ENCODE assay signal across 8 cellular contexts in the genomic region with DNA sequence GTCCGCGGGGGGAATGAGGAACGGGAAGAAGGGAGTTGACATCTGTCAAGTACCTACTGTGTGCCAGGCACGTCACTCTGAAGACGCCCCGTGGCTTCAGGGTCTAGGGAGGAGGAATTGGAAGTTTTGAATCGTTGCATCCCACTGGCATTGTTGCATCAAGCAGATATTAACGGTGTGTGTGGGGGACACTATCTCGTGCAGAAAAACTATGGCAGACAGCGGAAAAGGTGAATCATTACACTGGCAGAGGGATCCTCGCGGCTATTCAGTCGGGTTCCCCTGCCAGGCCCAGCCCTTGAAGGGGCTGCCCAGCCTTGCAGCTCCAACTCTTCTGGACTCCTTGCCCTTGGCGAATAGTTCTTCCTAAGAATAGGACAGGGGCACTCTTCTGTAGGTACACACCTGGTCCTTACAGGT. TPM values are rescaled to one million over a fixed set of nuclear protein-coding genes. Genes with fewer than 3 reads are reported as not detected.
DNase-seq lines count a peak whose midpoint lies in the region; ATAC-seq and TF ChIP-seq lines count a peak whose summit lies in the region.

No MANE protein-coding gene starts in this region.

- peak overlapping the region in 2 of 4 donors; percentile 46 to 64 for H3K27ac ChIP-seq in esophagus muscularis mucosa (replicated peaks in 1 of 4)

- no peaks in the 10 kb centered on the region for H3K27me3 ChIP-seq in esophagus muscularis mucosa

- H3K4me1 ChIP-seq in esophagus muscularis mucosa = peaks cover 0 to 22% (median 20%) of the 10 kb centered on the region in 4 donors

- TF ChIP-seq EP300 in esophagus muscularis mucosa (IDR thresholded peaks at IDR 0.05) = no peak

- H3K4me1 Mint-ChIP-seq in progenitor cell of endocrine pancreas (ENCODE audit: low read depth) = peaks cover 26% of the 10 kb centered on the region

- intact Hi-C loops in esophagus muscularis mucosa (cut with DNase I) = loop anchor here (10.0 kb wide), 1 partner anchor 97 kb away; no protein-coding TSS in a partner anchor

- no peak for TF ChIP-seq POLR2A in esophagus muscularis mucosa (IDR thresholded peaks at IDR 0.05; ENCODE audit: low read depth)

- H3K27me3 Mint-ChIP-seq in progenitor cell of endocrine pancreas = no peaks in the 10 kb centered on the region

- no peaks in the 10 kb centered on the region for H3K9me3 Mint-ChIP-seq in progenitor cell of endocrine pancreas (ENCODE audit: low read depth)

- TF ChIP-seq CTCF in esophagus muscularis mucosa (IDR thresholded peaks at IDR 0.05) = no peak
- TF ChIP-seq CTCF in progenitor cell of endocrine pancreas (IDR thresholded peaks at IDR 0.05; ENCODE audit: unreplicated experiment) = no peak

- 30% methylated on average over 14 of the region's 14 CpGs for WGBS in esophagus muscularis mucosa

- peak overlapping the region; percentile 91 for H3K27ac Mint-ChIP-seq in progenitor cell of endocrine pancreas

- H3K4me3 Mint-ChIP-seq in progenitor cell of endocrine pancreas (ENCODE audit: low read depth) = peak overlapping the region; percentile 69

- H3K4me3 ChIP-seq in GM08714 (ENCODE audit: low read length) (peak overlapping the region; percentile 43; the same call in 1 of the 2 replicates), esophagus muscularis mucosa (peak overlapping the region; percentile 59 to 74 (median 65))

- peaks cover 1% of the 10 kb centered on the region for H3K36me3 Mint-ChIP-seq in progenitor cell of endocrine pancreas (ENCODE audit: insufficient read depth)

- ATAC-seq in GM21529 (IDR thresholded peaks at IDR 0.05; ENCODE audit: unreplicated experiment) (no peak), HG03571 (IDR thresholded peaks at IDR 0.05; ENCODE audit: unreplicated experiment) (no peak), HG03108 (IDR thresholded peaks at IDR 0.05; ENCODE audit: unreplicated experiment) (no peak)

- DNase-seq in esophagus muscularis mucosa (ENCODE audit: extremely low spot score) (no peak), progenitor cell of endocrine pancreas (ENCODE audit: low spot score, unreplicated experiment) (no peak), NCI-H1092 (lab: John Stamatoyannopoulos, UW) (no peak)

- peaks cover 0 to 4% (median under 1%) of the 10 kb centered on the region in 4 donors for H3K9me3 ChIP-seq in esophagus muscularis mucosa

- no peaks in the 10 kb centered on the region for H3K36me3 ChIP-seq in esophagus muscularis mucosa

TF ChIP-seq in PFSK-1, 5 proteins besides CTCF, POLR2A, EP300 and RAD21:
- TF ChIP-seq POLR2AphosphoS5 (IDR thresholded peaks at IDR 0.05; ENCODE audit: low read depth, low read length) (no peak), FOXP2 (optimal IDR thresholded peaks at IDR 0.05; ENCODE audit: borderline replicate concordance, extremely low read depth, extremely low read length, insufficient read depth) (peak; percentile 2)
TF ChIP-seq in PFSK-1: peak in this region for 1.

RNA-seq across cellular contexts. Expression of a gene that starts 1.0 kb away (rescaled TPM):
- polyA plus RNA-seq in PFSK-1 (2012; ENCODE audit: insufficient read length, low read depth) = 16.7 TPM
- total RNA-seq in esophagus muscularis mucosa (1 to 10 TPM; 2.3 to 3.2 (median 2.8) TPM), progenitor cell of endocrine pancreas (43.1 and 45.8 TPM in 2 replicates)

RNA-seq across cellular contexts. Expression of a gene that starts 53.6 kb away (rescaled TPM):
- not detected for polyA plus RNA-seq in PFSK-1 (2012; ENCODE audit: insufficient read length, low read depth)
- total RNA-seq in esophagus muscularis mucosa (10 to 100 TPM in 2 of 4 donors, 1 to 10 TPM in 2; 7.0 to 15.4 (median 10.2) TPM), progenitor cell of endocrine pancreas (16.5 and 18.2 TPM in 2 replicates)

Comparison
In these comparisons a context has a peak if more than half of its experiments do, and no peak if none do; other contexts are left out.
1. RNA of a gene that starts 1.0 kb away (total RNA-seq): 43.1 to 45.8 TPM in progenitor cell of endocrine pancreas; 2.3 to 3.2 TPM in esophagus muscularis mucosa; every median in the first group is over 10 times any median in the second.